ENCODE assay signal across 17 cellular contexts in the genomic region with DNA sequence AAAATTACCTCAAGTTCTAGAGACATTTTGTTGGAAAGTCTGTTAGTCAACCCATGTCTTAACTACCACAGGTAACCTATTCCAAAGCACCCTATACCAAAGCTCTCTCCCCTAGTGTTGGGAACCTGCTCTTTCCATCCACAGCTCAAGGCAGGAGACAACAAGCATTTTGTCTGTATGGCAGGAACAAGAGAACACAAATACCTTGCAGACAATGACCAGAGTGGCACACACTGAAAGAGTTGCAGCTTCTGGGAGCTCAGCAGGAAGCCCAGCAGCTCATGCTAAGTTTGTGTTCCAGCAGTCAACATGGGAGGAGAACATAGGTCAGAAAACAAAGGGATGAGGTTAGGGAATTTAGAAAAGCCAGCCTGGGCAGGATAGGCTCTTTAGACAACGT.
"Had no signal": no experiment of that assay in that cellular context is flagged by ENCODE, and none has a peak within 500 bp of the region (broad histone marks: within the 10 kb centered on the region; RNA-seq: fewer than 3 reads in every experiment).

No MANE protein-coding gene starts in this region.

- H2AFZ ChIP-seq: parathyroid adenoma had no signal

- H3K27ac ChIP-seq: colonic mucosa, dorsolateral prefrontal cortex, heart left ventricle, left lung, parathyroid adenoma, upper lobe of right lung had no signal

- H3K27me3 ChIP-seq: colonic mucosa, heart left ventricle, left lung, upper lobe of right lung had no signal

- FAIRE-seq: astrocyte had no signal

- DNase-seq: activated naive CD4-positive, alpha-beta T cell treated with Interleukin-2 at 50 U/mL for 16 hours; activated naive CD8-positive, alpha-beta T cell treated with anti-CD3 and anti-CD28 coated beads for 36 hours; activated T-cell treated with anti-CD3 and anti-CD28 coated beads, Interleukin-2, amount 50 U/mL, for 4 hours; colonic mucosa; heart left ventricle; left lung; midbrain; natural killer cell; right cardiac atrium; stimulated activated CD4-positive, alpha-beta T cell treated with anti-CD3 and anti-CD28 coated beads, Interleukin-12 subunit alpha, Interleukin-12 subunit beta, amount 100 ng/mL, for 4 hours; stimulated activated CD4-positive, alpha-beta T cell treated with anti-CD3 and anti-CD28 coated beads, Interleukin-4, amount 100 ng/mL, for 4 hours; stimulated activated naive CD8-positive, alpha-beta T cell treated with anti-CD3 and anti-CD28 coated beads, Interleukin-15, Interleukin-2, amounts not matched to agents 100 U/mL and 50 U/mL, for 24 hours; upper lobe of right lung had no signal

- H3K4me3 ChIP-seq: colonic mucosa, dorsolateral prefrontal cortex, heart left ventricle, left lung, lung, upper lobe of right lung had no signal

- H3K9me3 ChIP-seq: colonic mucosa, left lung, upper lobe of right lung had no signal

- H3K4me1 ChIP-seq: colonic mucosa, heart left ventricle, left lung, parathyroid adenoma, upper lobe of right lung had no signal

- ATAC-seq: activated T-cell treated with anti-CD3 and anti-CD28 coated beads, Interleukin-2, amount 50 U/mL, for 4 hours; heart left ventricle; left lung; natural killer cell; right cardiac atrium; stimulated activated naive CD8-positive, alpha-beta T cell treated with anti-CD3 and anti-CD28 coated beads, Interleukin-15, Interleukin-2, amounts not matched to agents 100 U/mL and 50 U/mL, for 24 hours; upper lobe of right lung had no signal

- H3K36me3 ChIP-seq: colonic mucosa, heart left ventricle, left lung, upper lobe of right lung had no signal

- H3K79me2 ChIP-seq: parathyroid adenoma had no signal
